In the genomic region with DNA sequence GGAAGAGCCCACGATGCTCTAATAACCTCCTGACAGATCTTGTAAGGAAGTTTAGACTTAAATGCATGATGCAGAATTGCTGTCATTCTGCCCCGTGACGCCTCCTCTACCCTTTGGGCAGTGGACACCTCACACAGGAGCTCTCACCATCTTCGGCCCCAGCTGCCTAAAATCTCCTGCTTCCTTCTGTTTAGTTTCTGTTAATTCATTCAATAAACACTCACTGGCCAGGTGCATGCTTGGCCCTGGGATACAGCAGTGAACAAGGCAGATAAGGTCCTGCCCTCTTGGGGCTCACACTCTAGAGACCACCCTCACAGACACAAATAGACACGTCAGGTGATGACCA, we compare ENCODE assay signal across 14 cellular contexts.
DNase-seq lines count a peak whose midpoint lies in the region; ATAC-seq and TF ChIP-seq lines count a peak whose summit lies in the region.
"Had no signal": no experiment of that assay in that cellular context is flagged by ENCODE, and none has a peak within 500 bp of the region (broad histone marks: within the 10 kb centered on the region; RNA-seq: fewer than 3 reads in every experiment).

No MANE protein-coding gene starts in this region.

- H3K36me3 ChIP-seq in right atrium auricular region (no peaks in the 10 kb centered on the region), heart left ventricle (no peaks in the 10 kb centered on the region)

- peaks cover 13% of the 10 kb centered on the region for H3K9me3 Mint-ChIP-seq in mesothelial cell of epicardium

- H3K4me1 ChIP-seq in right atrium auricular region (no peaks in the 10 kb centered on the region), heart left ventricle (peaks cover 0 to 21% (median 4%) of the 10 kb centered on the region in 12 donors)
- H3K4me1 ChIP-seq: A549 had no signal

- H3K9me3 ChIP-seq in right atrium auricular region (no peaks in the 10 kb centered on the region), heart left ventricle (no peaks in the 10 kb centered on the region)
- H3K9me3 ChIP-seq: A549 had no signal

- 84 to 99% (median 96%) methylated on average over 5 of the region's 5 CpGs for WGBS in heart left ventricle, 4 donors

- H3K27me3 ChIP-seq in right atrium auricular region (no peaks in the 10 kb centered on the region), heart left ventricle (no peaks in the 10 kb centered on the region)

- TF ChIP-seq CTCF in right atrium auricular region (IDR thresholded peaks at IDR 0.05) (no peak), heart left ventricle (IDR thresholded peaks at IDR 0.05) (no peak), mesothelial cell of epicardium (IDR thresholded peaks at IDR 0.05; ENCODE audit: unreplicated experiment) (no peak)

- no peaks in the 10 kb centered on the region for H3K27me3 Mint-ChIP-seq in mesothelial cell of epicardium (ENCODE audit: low read depth)

- ATAC-seq in heart left ventricle (no peak), sciatic nerve (no peak), GM19328 (IDR thresholded peaks at IDR 0.05; ENCODE audit: unreplicated experiment) (no peak), GM21390 (IDR thresholded peaks at IDR 0.05; ENCODE audit: unreplicated experiment) (no peak), HG02852 (IDR thresholded peaks at IDR 0.05; ENCODE audit: unreplicated experiment) (no peak)
- ATAC-seq: A549, HCT116 had no signal

- DNase-seq in right atrium auricular region (ENCODE audit: low spot score) (peak; percentile 34), heart left ventricle (no peak), mesothelial cell of epicardium (ENCODE audit: low spot score in 2 of 2, unreplicated experiment in 2 of 2) (no peak), sciatic nerve (ENCODE audit: low spot score) (peak; percentile 10)
- DNase-seq: CD4-positive, CD25-positive, alpha-beta regulatory T cell; DMS53; GF-D8; GM23248 had no signal

- peaks cover 21% of the 10 kb centered on the region for H3K4me1 Mint-ChIP-seq in mesothelial cell of epicardium
- H3K4me1 Mint-ChIP-seq: CD4-positive, CD25-positive, alpha-beta regulatory T cell had no signal

- no peak for TF ChIP-seq POLR2A in heart left ventricle (IDR thresholded peaks at IDR 0.05)

- H3K36me3 Mint-ChIP-seq in mesothelial cell of epicardium: peaks cover 2% of the 10 kb centered on the region
- H3K36me3 Mint-ChIP-seq: CD4-positive, CD25-positive, alpha-beta regulatory T cell had no signal

- H3K4me3 ChIP-seq in right atrium auricular region: no peak overlapping the region
- no peak overlapping the region for H3K4me3 ChIP-seq in heart left ventricle
- H3K4me3 ChIP-seq: A549, GM23248 had no signal

- intact Hi-C loops in heart left ventricle (cut with DNase I) (no loop called here), sciatic nerve (cut with DNase I) (no loop called here)

- H3K4me3 Mint-ChIP-seq in mesothelial cell of epicardium: no peak overlapping the region
- H3K4me3 Mint-ChIP-seq: CD4-positive, CD25-positive, alpha-beta regulatory T cell had no signal

- no peak overlapping the region for H3K27ac ChIP-seq in right atrium auricular region
- no peak overlapping the region for H3K27ac ChIP-seq in heart left ventricle
- H3K27ac ChIP-seq: A549, GM23248, HL-60 had no signal

- peak overlapping the region; percentile 30 for H3K27ac Mint-ChIP-seq in mesothelial cell of epicardium
- H3K27ac Mint-ChIP-seq: CD4-positive, CD25-positive, alpha-beta regulatory T cell had no signal

Comparison
In these comparisons a context has a peak if more than half of its experiments do, and no peak if none do; other contexts are left out.
1. DNase-seq: peak in right atrium auricular region (single experiment) and sciatic nerve (single experiment); none in heart left ventricle (0 of 5) and mesothelial cell of epicardium (0 of 2).